Comparison of ENCODE assay signal across 8 cellular contexts in the genomic region with DNA sequence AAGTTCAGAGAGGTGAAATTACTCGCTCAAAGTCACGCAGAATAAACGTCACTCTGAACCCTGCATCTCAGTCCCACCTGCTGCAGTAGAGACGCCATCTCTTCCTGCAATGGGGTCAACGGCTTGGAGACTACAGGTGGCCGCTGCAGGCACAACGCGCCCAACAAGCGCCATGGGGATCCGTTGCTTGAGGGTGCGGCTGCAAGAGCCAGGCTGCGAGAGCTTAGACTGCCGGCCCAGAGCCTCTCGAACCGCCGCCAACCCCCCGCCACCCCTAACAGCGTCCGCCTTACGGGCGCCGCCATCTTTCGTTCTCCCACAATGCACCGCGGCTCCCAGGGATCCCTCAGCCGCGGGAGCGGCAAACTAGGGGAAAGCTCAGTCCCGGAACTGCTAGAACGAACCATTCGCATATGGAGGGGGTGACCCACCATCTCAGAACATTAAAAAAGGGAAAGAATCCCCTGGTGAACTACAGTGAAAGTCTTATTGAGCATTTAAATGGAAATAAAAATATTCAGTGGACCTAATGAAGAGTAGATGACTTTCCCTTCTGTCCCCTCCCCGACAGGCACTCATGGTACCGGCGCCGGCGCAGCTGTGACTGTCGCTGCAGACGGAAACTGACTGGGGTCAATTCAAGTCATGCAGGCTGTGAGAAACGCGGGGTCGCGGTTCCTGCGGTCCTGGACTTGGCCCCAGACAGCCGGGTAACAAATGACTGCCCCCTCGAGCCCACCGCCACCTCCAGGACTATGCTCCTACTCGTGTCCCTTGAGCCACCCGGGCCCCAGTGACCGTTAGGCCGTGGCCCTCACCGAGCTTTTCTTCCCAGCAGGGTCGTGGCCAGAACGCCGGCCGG. TPM values are rescaled to one million over a fixed set of nuclear protein-coding genes. Genes with fewer than 3 reads are reported as not detected.
DNase-seq lines count a peak whose midpoint lies in the region; ATAC-seq, FAIRE-seq and TF ChIP-seq lines count a peak whose summit lies in the region.

Gene MRPL46 (minus strand): TSS at position 316 of the 862 bp plus-strand sequence. CDS start 11 bp downstream, at position 305.
Gene MRPS11 (plus strand): TSS at position 636 of the 862 bp plus-strand sequence. CDS start 10 bp downstream, at position 646.

- no peaks in the 10 kb centered on the region for H3K4me1 ChIP-seq in BE2C

- peaks cover 18% of the 10 kb centered on the region for H3K36me3 ChIP-seq in BE2C

- no peak for TF ChIP-seq CTCF in BE2C (IDR thresholded peaks at IDR 0.05; ENCODE audit: low read depth, low read length)

- no peaks in the 10 kb centered on the region for H3K9me3 ChIP-seq in BE2C

- no peaks in the 10 kb centered on the region for H3K27me3 ChIP-seq in BE2C

- FAIRE-seq in GM19239 (lab: Jason Lieb, UNC): peak; percentile 77

- ATAC-seq in HG03442 (IDR thresholded peaks at IDR 0.05; ENCODE audit: unreplicated experiment): peak; percentile 84

- peak; percentile 92 for DNase-seq in BE2C
- peak; percentile 71 for DNase-seq in GM19239 (ENCODE audit: insufficient read length, low spot score)
- DNase-seq in NCI-H510A treated with DMSO at 0.1 percent for 48 hours (lab: John Stamatoyannopoulos, UW): peak; percentile 79
- DNase-seq in activated CD4-positive, alpha-beta T cell treated with anti-CD3 and anti-CD28 coated beads for 4 hours: peak; percentile 89 to 92
- DNase-seq in kidney tubule cell (ENCODE audit: low spot score): peak; percentile 89
- peak; percentile 77 to 89 (median 82) for DNase-seq in stimulated activated CD4-positive, alpha-beta T cell treated with anti-CD3 and anti-CD28 coated beads, Interleukin-1b, Interleukin-23, amount 100 ng/mL, for 24 hours (ENCODE audit: low read depth in 4 of 4, low spot score in 1 of 4)

- H3K27ac ChIP-seq in cingulate gyrus (ENCODE audit: low read depth, low read length): peak within 1 kb of the TSS; percentile 98

- peak within 1 kb of the TSS; percentile 81 for H3K4me3 ChIP-seq in BE2C (ENCODE audit: low read depth, low read length)

RNA-seq across cellular contexts. Expression of gene MRPL46, which starts in this region (rescaled TPM):
- 104 TPM for polyA plus RNA-seq in BE2C (2012; ENCODE audit: insufficient read depth, insufficient read length, low read depth)

RNA-seq across cellular contexts. Expression of gene MRPS11, which starts in this region (rescaled TPM):
- polyA plus RNA-seq in BE2C (2012; ENCODE audit: insufficient read depth, insufficient read length, low read depth): 159 TPM

Comparison
In these comparisons a context has a peak if more than half of its experiments do, and no peak if none do; other contexts are left out.
1. Peak in every context shown above with its lines: DNase-seq, ATAC-seq, H3K4me3 ChIP-seq and H3K27ac ChIP-seq.